ENCODE assay signal across 8 cellular contexts in the genomic region with DNA sequence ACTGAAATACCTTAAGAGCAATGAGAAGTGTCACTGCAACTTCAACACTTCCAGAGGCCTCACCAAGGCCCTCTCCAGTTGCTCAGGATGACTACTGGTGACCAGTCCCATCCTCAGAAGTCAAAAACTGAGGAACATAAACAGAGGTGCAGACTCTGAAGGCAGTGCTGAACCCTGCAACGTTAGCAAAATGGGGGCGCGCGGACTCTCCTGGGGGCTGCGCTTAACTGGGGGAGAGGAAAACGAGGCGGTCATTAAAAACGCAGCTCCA.
DNase-seq lines count a peak whose midpoint lies in the region; ATAC-seq and TF ChIP-seq lines count a peak whose summit lies in the region.

No MANE protein-coding gene starts in this region.

- TF ChIP-seq CTCF in RWPE1 (conservative IDR thresholded peaks at IDR 0.05; ENCODE audit: low read depth) (no peak), fibroblast of pulmonary artery (IDR thresholded peaks at IDR 0.05; ENCODE audit: low read length, missing control alignments) (no peak)

- no peaks in the 10 kb centered on the region for H3K27me3 ChIP-seq in rectal smooth muscle tissue (ENCODE audit: control insufficient read depth, insufficient read depth, low read length)

- peak overlapping the region; percentile 93; the same call in 1 of the 2 replicates for H3K4me3 ChIP-seq in GM08714 (ENCODE audit: low read length)
- peak overlapping the region; percentile 82 for H3K4me3 ChIP-seq in fibroblast of pulmonary artery (replicated peaks; ENCODE audit: low read depth, low read length)
- H3K4me3 ChIP-seq in rectal smooth muscle tissue (ENCODE audit: low read length), result peak overlapping the region; percentile 87

- H3K27ac ChIP-seq in RWPE1 (peak overlapping the region; percentile 91), rectal smooth muscle tissue (ENCODE audit: low read depth, low read length) (peak overlapping the region; percentile 80)

- H3K4me1 ChIP-seq in rectal smooth muscle tissue (ENCODE audit: control insufficient read depth, insufficient read depth, low read length), result peaks cover 20% of the 10 kb centered on the region

- no peaks in the 10 kb centered on the region for H3K36me3 ChIP-seq in rectal smooth muscle tissue (ENCODE audit: control insufficient read depth, insufficient read depth, low read length)

- POLR2A ChIA-PET in RWPE1 (lab: Yijun Ruan, JAX; ENCODE audit: low non-redundant PET), result interaction anchor here (1.1 kb wide), 1 partner anchor 254 kb away, joined by 4 read pairs; no protein-coding TSS in a partner anchor

- CTCF ChIA-PET in RWPE1 (lab: Yijun Ruan, JAX), result interaction anchor here (0.6 to 2.6 kb wide), 12 partner anchors 9 to 597 kb away, joined by 3 to 33 read pairs (median 4); a partner anchor contains a TSS

- H3K9ac ChIP-seq in rectal smooth muscle tissue (ENCODE audit: low read length), result no peak overlapping the region

- no peak for DNase-seq in RWPE1 (ENCODE audit: low spot score)
- no peak for DNase-seq in fibroblast of pulmonary artery (ENCODE audit: low read depth)
- no peak for DNase-seq in NCI-H1436 treated with DMSO at 0.1 percent for 48 hours (lab: John Stamatoyannopoulos, UW)
- no peak for DNase-seq in kidney tubule cell (ENCODE audit: low spot score)
- DNase-seq in stimulated activated CD4-positive, alpha-beta T cell treated with anti-CD3 and anti-CD28 coated beads, Interleukin-1b, Interleukin-23, amount 100 ng/mL, for 48 hours, result no peak

- ATAC-seq in GM21360 (IDR thresholded peaks at IDR 0.05; ENCODE audit: unreplicated experiment), result no peak
